In genomic region chr2:68472796-68473414, GRCh38 we compare ENCODE assay signal across 1 cellular context.
TF ChIP-seq lines count a peak whose summit lies in the region.

No MANE protein-coding gene starts in this region.

TF ChIP-seq in GM12878, 131 proteins besides CTCF, POLR2A, EP300 and RAD21:
- TF ChIP-seq KLF5 (IDR thresholded peaks at IDR 0.05; ENCODE audit: partially characterized antibody): no peak
- TF ChIP-seq ZNF274 (IDR thresholded peaks at IDR 0.05; ENCODE audit: insufficient read depth, insufficient read length): no peak
- TF ChIP-seq ZNF217 (IDR thresholded peaks at IDR 0.05): no peak
- TF ChIP-seq NR2C2 (IDR thresholded peaks at IDR 0.05; ENCODE audit: borderline replicate concordance, control insufficient read depth, insufficient read length, low read depth): no peak
- no peak for TF ChIP-seq PRDM15 (CRISPR knock-in tag; IDR thresholded peaks at IDR 0.05)
- TF ChIP-seq MTA2 (IDR thresholded peaks at IDR 0.05; ENCODE audit: low read depth): no peak
- no peak for TF ChIP-seq ZBTB11 (CRISPR knock-in tag; IDR thresholded peaks at IDR 0.05)
- TF ChIP-seq POU2F2 (IDR thresholded peaks at IDR 0.05; ENCODE audit: borderline replicate concordance, low read depth, low read length): no peak
- TF ChIP-seq TAF1 (IDR thresholded peaks at IDR 0.05; ENCODE audit: borderline replicate concordance, low read depth, low read length): no peak
- no peak for TF ChIP-seq HDAC6 (IDR thresholded peaks at IDR 0.05; ENCODE audit: unreplicated experiment)
- TF ChIP-seq CBFB (IDR thresholded peaks at IDR 0.05; ENCODE audit: low read depth): no peak
- no peak for TF ChIP-seq SUPT20H (IDR thresholded peaks at IDR 0.05; ENCODE audit: borderline replicate concordance, control insufficient read depth, low read depth, low read length)
- no peak for TF ChIP-seq EGR1 (IDR thresholded peaks at IDR 0.05; ENCODE audit: borderline replicate concordance in 1 of 2, low read depth in 2 of 2, low read length in 2 of 2)
- TF ChIP-seq BRCA1 (IDR thresholded peaks at IDR 0.05; ENCODE audit: low read depth, low read length): no peak
- no peak for TF ChIP-seq FOXM1 (IDR thresholded peaks at IDR 0.05; ENCODE audit: low read depth, low read length)
- no peak for TF ChIP-seq KAT2A (conservative IDR thresholded peaks at IDR 0.05; ENCODE audit: control insufficient read depth, low read depth, low read length)
- no peak for TF ChIP-seq NFIC (IDR thresholded peaks at IDR 0.05; ENCODE audit: low read depth, low read length)
- TF ChIP-seq RAD51 (IDR thresholded peaks at IDR 0.05): no peak
- TF ChIP-seq CEBPB (IDR thresholded peaks at IDR 0.05; ENCODE audit: borderline replicate concordance in 1 of 2, low read depth in 2 of 2, low read length in 2 of 2): no peak
- TF ChIP-seq E2F4 (IDR thresholded peaks at IDR 0.05; ENCODE audit: low read depth, low read length): no peak
